1 cellular context compared by ENCODE assay signal in genomic region chr11:67406969-67407699, GRCh38.
A peak's percentile ranks its signal among the peaks of the same experiment; 100 is the strongest.
TF ChIP-seq lines count a peak whose summit lies in the region.

No MANE protein-coding gene starts in this region.

TF ChIP-seq in K562, 482 proteins besides CTCF, POLR2A, EP300 and RAD21:
- TF ChIP-seq FOXK1 (CRISPR knock-in tag; IDR thresholded peaks at IDR 0.05; ENCODE audit: borderline replicate concordance), result no peak
- no peak for TF ChIP-seq RNF2 (IDR thresholded peaks at IDR 0.05)
- TF ChIP-seq RBM17 (IDR thresholded peaks at IDR 0.05; ENCODE audit: borderline replicate concordance, low read depth, low read length), result no peak
- no peak for TF ChIP-seq ESRRA (IDR thresholded peaks at IDR 0.05; ENCODE audit: borderline replicate concordance, low read depth)
- peak; percentile 66; the same call in 1 of the 2 replicates for TF ChIP-seq ZNF263 (CRISPR knock-in tag; IDR thresholded peaks at IDR 0.05; ENCODE audit: borderline replicate concordance)
- TF ChIP-seq ZBTB17 (CRISPR knock-in tag; IDR thresholded peaks at IDR 0.05), result no peak
- TF ChIP-seq HOXB6 (CRISPR knock-in tag; IDR thresholded peaks at IDR 0.05; ENCODE audit: borderline replicate concordance), result no peak
- no peak for TF ChIP-seq NCOA1 (IDR thresholded peaks at IDR 0.05; ENCODE audit: low read depth)
- no peak for TF ChIP-seq SMAD2 (IDR thresholded peaks at IDR 0.05; ENCODE audit: low read depth, low read length)
- no peak for TF ChIP-seq HMGN3 (IDR thresholded peaks at IDR 0.05; ENCODE audit: borderline replicate concordance, extremely low read depth, insufficient read length, low read depth, low read length)
- no peak for TF ChIP-seq SIN3A (IDR thresholded peaks at IDR 0.05; ENCODE audit: borderline replicate concordance in 2 of 2, control insufficient read depth in 1 of 2, low read depth in 2 of 2, low read length in 2 of 2)
- TF ChIP-seq MYC (IDR thresholded peaks at IDR 0.05; ENCODE audit: low read depth, low read length), result 0 out of 2 replicates have a peak, but pooled peaks have one; percentile 30
- no peak for TF ChIP-seq MYC (CRISPR knock-in tag; IDR thresholded peaks at IDR 0.05; ENCODE audit: borderline replicate concordance, low read depth)
- no peak for TF ChIP-seq ZNF507 (tag; conservative IDR thresholded peaks at IDR 0.05)
- no peak for TF ChIP-seq SMC3 (conservative IDR thresholded peaks at IDR 0.05; ENCODE audit: insufficient read depth, low read depth, low read length)
- TF ChIP-seq SNRNP70 (optimal IDR thresholded peaks at IDR 0.05; ENCODE audit: low read depth, low read length), result no peak
- no peak for TF ChIP-seq ESRRB (CRISPR knock-in tag; IDR thresholded peaks at IDR 0.05; ENCODE audit: borderline replicate concordance)
- TF ChIP-seq CBX1 (IDR thresholded peaks at IDR 0.05; ENCODE audit: low read depth), result no peak
- peak; percentile 28; the same call in 1 of the 2 replicates for TF ChIP-seq POLR2G (IDR thresholded peaks at IDR 0.05; ENCODE audit: low read depth, low read length)
- TF ChIP-seq EZH2 (IDR thresholded peaks at IDR 0.05; ENCODE audit: borderline replicate concordance, low read depth, low read length), result no peak
- peak; percentile 8; the same call in 1 of the 2 replicates for TF ChIP-seq RB1 (IDR thresholded peaks at IDR 0.05; ENCODE audit: low read depth)
- TF ChIP-seq XRCC4 (IDR thresholded peaks at IDR 0.05; ENCODE audit: extremely low read depth, insufficient read depth, insufficient read length), result no peak
- TF ChIP-seq FOXK2 (conservative IDR thresholded peaks at IDR 0.05 in 1 of 2, IDR thresholded peaks at IDR 0.05 in 1 of 2; ENCODE audit: low read depth in 2 of 2), result no peak
- no peak for TF ChIP-seq CAMTA2 (CRISPR knock-in tag; conservative IDR thresholded peaks at IDR 0.05)
- TF ChIP-seq MLLT1 (IDR thresholded peaks at IDR 0.05), result no peak
- no peak for TF ChIP-seq ZNF518B (CRISPR knock-in tag; IDR thresholded peaks at IDR 0.05)
- no peak for TF ChIP-seq CBX3 (IDR thresholded peaks at IDR 0.05; ENCODE audit: borderline replicate concordance in 1 of 2, low read length in 2 of 2)
- TF ChIP-seq MITF (IDR thresholded peaks at IDR 0.05), result no peak
- no peak for TF ChIP-seq ZNF23 (CRISPR knock-in tag; IDR thresholded peaks at IDR 0.05)
- no peak for TF ChIP-seq FOXA3 (CRISPR knock-in tag; conservative IDR thresholded peaks at IDR 0.05 in 1 of 2, IDR thresholded peaks at IDR 0.05 in 1 of 2)
